In genomic region chr14:78367355-78367754, GRCh38 we compare ENCODE assay signal across 19 cellular contexts.
A peak's percentile ranks its signal among the peaks of the same experiment; 100 is the strongest.
DNase-seq lines count a peak whose midpoint lies in the region; ATAC-seq and TF ChIP-seq lines count a peak whose summit lies in the region.
"Had no signal": no experiment of that assay in that cellular context is flagged by ENCODE, and none has a peak within 500 bp of the region (broad histone marks: within the 10 kb centered on the region; RNA-seq: fewer than 3 reads in every experiment).

No MANE protein-coding gene starts in this region.

- no peak overlapping the region for H3K23ac ChIP-seq in mesendoderm (ENCODE audit: low read length)

- peaks cover 8% of the 10 kb centered on the region; the same call in 1 of the 2 replicates for H3K9me3 ChIP-seq in HUES64 (ENCODE audit: insufficient read depth, low read depth, low read length)
- no peaks in the 10 kb centered on the region for H3K9me3 ChIP-seq in vagina
- H3K9me3 ChIP-seq: A549, Caco-2 had no signal

- no peak overlapping the region for H4K8ac ChIP-seq in mesendoderm (ENCODE audit: low read depth, low read length)

- no peak overlapping the region for H3K18ac ChIP-seq in mesendoderm (ENCODE audit: low read length)

- peak overlapping the region; percentile 73; the same call in 1 of the 2 replicates for H3K27ac ChIP-seq in HUES64 (ENCODE audit: low read depth, low read length)
- H3K27ac ChIP-seq in mesendoderm (ENCODE audit: low read depth, low read length) = no peak overlapping the region
- no peak overlapping the region for H3K27ac ChIP-seq in vagina
- H3K27ac ChIP-seq: 22Rv1, A549, C4-2B had no signal

- peak; percentile 57; the same call in 1 of the 2 replicates for ATAC-seq in WTC11
- ATAC-seq: A549 had no signal

- no peak overlapping the region for H2BK5ac ChIP-seq in mesendoderm (ENCODE audit: low read length)

- H3K27me3 ChIP-seq in HUES64 (ENCODE audit: insufficient read depth, low read length) (no peaks in the 10 kb centered on the region), mesendoderm (ENCODE audit: insufficient read depth, low read length, poor library complexity) (no peaks in the 10 kb centered on the region), vagina (no peaks in the 10 kb centered on the region)

- no peaks in the 10 kb centered on the region for H3K79me1 ChIP-seq in mesendoderm (ENCODE audit: low read length)

- H2BK120ac ChIP-seq in mesendoderm (ENCODE audit: low read depth, low read length) = no peak overlapping the region

- peaks cover 14% of the 10 kb centered on the region for H3K4me1 ChIP-seq in HUES64 (ENCODE audit: insufficient read depth, low read length)
- peaks cover 4% of the 10 kb centered on the region for H3K4me1 ChIP-seq in mesendoderm (ENCODE audit: control insufficient read depth, low read depth, low read length)
- H3K4me1 ChIP-seq in vagina = no peaks in the 10 kb centered on the region
- H3K4me1 ChIP-seq: A549, Caco-2 had no signal

- H3K27ac Mint-ChIP-seq in WTC11 (no peak overlapping the region), endothelial cell (ENCODE audit: unreplicated experiment) (no peak overlapping the region)
- H3K27ac Mint-ChIP-seq: CD4-positive, alpha-beta T cell had no signal

- H3K79me2 ChIP-seq in mesendoderm (ENCODE audit: control insufficient read depth, insufficient read depth, low read length) = no peaks in the 10 kb centered on the region

- DNase-seq in NCI-H748 (lab: John Stamatoyannopoulos, UW; ENCODE audit: unreplicated experiment) = peak; percentile 22
- DNase-seq in NCI-H748 treated with DMSO at 0.1 percent for 48 hours (lab: John Stamatoyannopoulos, UW) = no peak
- DNase-seq in WTC11 (ENCODE audit: low spot score) = no peak
- peak; percentile 28 for DNase-seq in mesendoderm
- no peak for DNase-seq in endothelial cell (ENCODE audit: low spot score)
- DNase-seq in islet precursor cell = no peak
- DNase-seq in vagina (ENCODE audit: extremely low spot score in 2 of 2) = no peak
- DNase-seq: AML-193; Caco-2; CD4-positive, alpha-beta T cell; DMS153; DMS79; GDM1; GOT3; H9 had no signal

- H3K9me3 Mint-ChIP-seq in WTC11 (peaks cover 21% of the 10 kb centered on the region), endothelial cell (ENCODE audit: unreplicated experiment) (no peaks in the 10 kb centered on the region)

- no peak overlapping the region for H3K9ac ChIP-seq in HUES64 (ENCODE audit: low read depth, low read length)
- no peak overlapping the region for H3K9ac ChIP-seq in mesendoderm (ENCODE audit: low read length)

- no peaks in the 10 kb centered on the region for H3K36me3 ChIP-seq in HUES64 (ENCODE audit: insufficient read depth, low read length)
- no peaks in the 10 kb centered on the region for H3K36me3 ChIP-seq in mesendoderm (ENCODE audit: control insufficient read depth, insufficient read depth, low read length)
- no peaks in the 10 kb centered on the region for H3K36me3 ChIP-seq in vagina

- intact Hi-C loops in vagina (cut with DNase I) = no loop called here

- no peak overlapping the region for H3K4me3 Mint-ChIP-seq in WTC11
- no peak overlapping the region for H3K4me3 Mint-ChIP-seq in endothelial cell (ENCODE audit: unreplicated experiment)
- H3K4me3 Mint-ChIP-seq: CD4-positive, alpha-beta T cell; H9 had no signal

- TF ChIP-seq CTCF in WTC11 (IDR thresholded peaks at IDR 0.05) (no peak), endothelial cell (IDR thresholded peaks at IDR 0.05; ENCODE audit: unreplicated experiment) (no peak), vagina (IDR thresholded peaks at IDR 0.05) (no peak)

- no peak for TF ChIP-seq POLR2A in vagina (IDR thresholded peaks at IDR 0.05)

- H3K4me3 ChIP-seq in HUES64 (ENCODE audit: low read length) (no peak overlapping the region), mesendoderm (ENCODE audit: low read length) (no peak overlapping the region), vagina (no peak overlapping the region)
- H3K4me3 ChIP-seq: A549 had no signal

- H3K4me2 ChIP-seq in mesendoderm (ENCODE audit: low read length) = no peak overlapping the region
- H3K4me2 ChIP-seq: A549 had no signal

- CTCF ChIA-PET in WTC11 (lab: Charles Lee) = interaction anchor here (0.8 kb wide), 1 partner anchor 199 kb away, joined by 4 read pairs; no protein-coding TSS in a partner anchor

- H4K5ac ChIP-seq in mesendoderm (ENCODE audit: low read length) = no peak overlapping the region

- no peak overlapping the region for H2BK15ac ChIP-seq in mesendoderm (replicated peaks; ENCODE audit: low read depth)

- H3K56ac ChIP-seq in mesendoderm (ENCODE audit: low read length) = no peak overlapping the region

- H3K27me3 Mint-ChIP-seq in WTC11 (ENCODE audit: low read depth) (peaks cover 59% of the 10 kb centered on the region), endothelial cell (ENCODE audit: unreplicated experiment) (no peaks in the 10 kb centered on the region)

- POLR2A ChIA-PET in WTC11 (lab: Charles Lee) = no interaction called here

- no peak overlapping the region for H3K4ac ChIP-seq in mesendoderm (ENCODE audit: low read depth, low read length)

- H2AK5ac ChIP-seq in mesendoderm (ENCODE audit: low read length) = no peak overlapping the region

- H3K36me3 Mint-ChIP-seq in WTC11 = peaks cover 17% of the 10 kb centered on the region
- no peaks in the 10 kb centered on the region for H3K36me3 Mint-ChIP-seq in endothelial cell (ENCODE audit: low read depth, unreplicated experiment)

- peaks cover 16% of the 10 kb centered on the region for H3K4me1 Mint-ChIP-seq in WTC11
- H3K4me1 Mint-ChIP-seq in endothelial cell (ENCODE audit: unreplicated experiment) = no peaks in the 10 kb centered on the region

TF ChIP-seq in WTC11, 78 proteins besides CTCF, POLR2A, EP300 and RAD21:
- no peak for TF ChIP-seq ZNF671 (CRISPR knock-in tag; IDR thresholded peaks at IDR 0.05)
- TF ChIP-seq SP1 (CRISPR knock-in tag; conservative IDR thresholded peaks at IDR 0.05) = no peak
- TF ChIP-seq GRHL2 (CRISPR knock-in tag; IDR thresholded peaks at IDR 0.05; ENCODE audit: insufficient replicate concordance, severe bottlenecking) = no peak
- TF ChIP-seq ERG (CRISPR knock-in tag; IDR thresholded peaks at IDR 0.05) = no peak
- TF ChIP-seq PREB (CRISPR knock-in tag; IDR thresholded peaks at IDR 0.05; ENCODE audit: borderline replicate concordance) = no peak
- no peak for TF ChIP-seq ZSCAN18 (CRISPR knock-in tag; IDR thresholded peaks at IDR 0.05)
- no peak for TF ChIP-seq CREM (CRISPR knock-in tag; IDR thresholded peaks at IDR 0.05)
- no peak for TF ChIP-seq HMGA2 (CRISPR knock-in tag; IDR thresholded peaks at IDR 0.05)
- no peak for TF ChIP-seq ATF1 (CRISPR knock-in tag; IDR thresholded peaks at IDR 0.05)

Comparison
In these comparisons a context has a peak if more than half of its experiments do, and no peak if none do; other contexts are left out.
1. DNase-seq: peak in NCI-H748 (single experiment) and mesendoderm (single experiment); none in NCI-H748 treated with DMSO at 0.1 percent for 48 hours (single experiment), WTC11 (single experiment), endothelial cell (single experiment), islet precursor cell (single experiment) and vagina (0 of 2).